ENCODE assay signal across 24 cellular contexts in genomic region chr11:38138972-38139371, GRCh38.
"Had no signal": no experiment of that assay in that cellular context is flagged by ENCODE, and none has a peak within 500 bp of the region (broad histone marks: within the 10 kb centered on the region; RNA-seq: fewer than 3 reads in every experiment).

No MANE protein-coding gene starts in this region.

- H3K27me3 Mint-ChIP-seq: dendritic cell treated with granulocyte-macrophage colony-stimulating factor and Interleukin-4, amounts not matched to agents 40 ng/mL and 50 ng/mL, for 4 days; effector memory CD8-positive, alpha-beta T cell had no signal

- H3K4me1 Mint-ChIP-seq: endodermal cell had no signal

- H3K4me3 ChIP-seq: colonic mucosa, coronary artery, dorsolateral prefrontal cortex, esophagus muscularis mucosa, esophagus squamous epithelium, gastrocnemius medialis, gastroesophageal sphincter, heart left ventricle, heart right ventricle had no signal

- H3K4me3 Mint-ChIP-seq: dendritic cell treated with granulocyte-macrophage colony-stimulating factor and Interleukin-4, amounts not matched to agents 40 ng/mL and 50 ng/mL, for 4 days; effector memory CD8-positive, alpha-beta T cell; endodermal cell had no signal

- DNase-seq: colonic mucosa; cortex of kidney; dermis blood vessel endothelial cell; dorsolateral prefrontal cortex; effector CD4-positive, alpha-beta T cell; effector CD8-positive, alpha-beta T cell; effector memory CD4-positive, alpha-beta T cell; effector memory CD8-positive, alpha-beta T cell; endodermal cell; erythroblast; esophagus squamous epithelium; foreskin fibroblast; foreskin keratinocyte; foreskin melanocyte; gastrocnemius medialis; glutamatergic neuron; head of caudate nucleus; heart left ventricle; heart right ventricle had no signal

- ATAC-seq: effector memory CD8-positive, alpha-beta T cell; esophagus mucosa; foreskin keratinocyte; gastrocnemius medialis; gastroesophageal sphincter; heart left ventricle; heart right ventricle had no signal

- H3K27me3 ChIP-seq: colonic mucosa, dorsolateral prefrontal cortex, esophagus muscularis mucosa, esophagus squamous epithelium, foreskin keratinocyte, gastrocnemius medialis, gastroesophageal sphincter, heart left ventricle, heart right ventricle had no signal

- H3K36me3 ChIP-seq: colonic mucosa, esophagus muscularis mucosa, esophagus squamous epithelium, gastrocnemius medialis, gastroesophageal sphincter, heart left ventricle, heart right ventricle had no signal

- H3K27ac Mint-ChIP-seq: dendritic cell treated with granulocyte-macrophage colony-stimulating factor and Interleukin-4, amounts not matched to agents 40 ng/mL and 50 ng/mL, for 4 days; effector memory CD8-positive, alpha-beta T cell; endodermal cell had no signal
